17 cellular contexts compared by ENCODE assay signal in the genomic region with DNA sequence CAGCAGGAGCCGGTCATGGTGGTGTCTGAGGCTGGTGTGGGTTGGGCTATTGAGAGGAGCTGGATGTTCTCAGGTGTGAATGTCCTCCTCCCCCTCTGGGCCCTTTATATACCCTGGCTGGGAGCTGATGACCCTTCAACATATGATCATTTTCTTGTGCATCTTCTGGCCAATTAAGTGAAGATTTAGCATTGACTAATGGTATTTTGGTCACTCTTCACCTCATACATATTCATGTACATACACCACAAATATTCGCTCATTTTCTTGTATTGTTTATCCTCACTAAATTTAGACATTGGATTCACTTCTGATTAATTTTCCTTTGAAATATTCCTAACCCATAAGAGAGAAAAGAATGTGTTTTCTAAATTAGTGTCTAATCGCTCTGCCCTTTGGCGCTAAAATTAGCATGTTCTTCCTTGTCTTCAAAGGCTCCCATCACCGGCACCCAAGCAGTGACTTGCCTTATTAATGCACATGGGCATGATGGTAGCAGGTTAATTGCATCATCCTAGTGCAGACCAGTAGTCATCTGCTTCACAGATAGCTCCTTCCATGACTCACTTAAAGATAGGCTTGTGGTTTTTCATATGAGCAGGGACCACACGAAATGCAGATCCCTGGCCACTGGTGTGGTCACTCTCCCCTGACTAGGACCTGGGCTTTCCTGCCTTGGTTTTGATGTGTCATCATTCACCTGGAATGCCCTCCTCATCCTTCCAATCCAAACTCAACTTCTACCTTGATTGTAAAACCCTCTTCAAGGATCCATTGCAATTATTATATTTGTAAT. TPM values are rescaled to one million over a fixed set of nuclear protein-coding genes. Genes with fewer than 3 reads are reported as not detected.
DNase-seq lines count a peak whose midpoint lies in the region; ATAC-seq and TF ChIP-seq lines count a peak whose summit lies in the region.
"Had no signal": no experiment of that assay in that cellular context is flagged by ENCODE, and none has a peak within 500 bp of the region (broad histone marks: within the 10 kb centered on the region; RNA-seq: fewer than 3 reads in every experiment).

A gene with protein sequence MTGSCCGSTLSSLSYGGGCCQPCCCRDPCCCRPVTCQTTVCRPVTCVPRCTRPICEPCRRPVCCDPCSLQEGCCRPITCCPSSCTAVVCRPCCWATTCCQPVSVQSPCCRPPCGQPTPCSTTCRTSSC (minus strand): TSS at position 51 of the 796 bp plus-strand sequence. CDS start 34 bp downstream, at position 17.

- H4K20me1 ChIP-seq in HCT116 (ENCODE audit: insufficient read depth), result no peaks in the 10 kb centered on the region

- no peaks in the 10 kb centered on the region for H3K36me3 Mint-ChIP-seq in CD4-positive, alpha-beta T cell (ENCODE audit: low read depth)
- H3K36me3 Mint-ChIP-seq: activated naive CD4-positive, alpha-beta T cell treated with anti-CD3 and anti-CD28 coated beads, Interleukin-2, amount 10 ng/mL, durations not matched to agents 7 days and 5 days; CD8-positive, alpha-beta memory T cell; T-cell; type B pancreatic cell had no signal

- H3K4me1 ChIP-seq in HCT116 (ENCODE audit: control insufficient read depth in 1 of 2, insufficient read depth in 2 of 2, low read length in 2 of 2), result peaks cover 25 to 72% of the 10 kb centered on the region in 2 experiments
- H3K4me1 ChIP-seq in RWPE2 (ENCODE audit: insufficient read depth, poor library complexity, severe bottlenecking), result peaks cover 23% of the 10 kb centered on the region
- H3K4me1 ChIP-seq in left lung, result no peaks in the 10 kb centered on the region

- peaks cover 24% of the 10 kb centered on the region for H3K27me3 Mint-ChIP-seq in CD4-positive, alpha-beta T cell
- H3K27me3 Mint-ChIP-seq: type B pancreatic cell had no signal

- BruUV-seq in HCT116 (replicated peaks; lab: Mats Ljungman, UMichigan), result no TSS peak

- DNase-seq in AG04450 (ENCODE audit: low read depth, low spot score) (peak; percentile 71), HCT116 (ENCODE audit: low read depth, low spot score) (peak; percentile 78), RWPE2 (ENCODE audit: low spot score) (no peak), fibroblast of the aortic adventitia (ENCODE audit: low read depth) (peak; percentile 87), left lung (no peak), dorsolateral prefrontal cortex (no peak)
- DNase-seq in CD4-positive, alpha-beta T cell, result no peak
- DNase-seq: activated CD8-positive, alpha-beta T cell treated with anti-CD3 and anti-CD28 coated beads for 36 hours; activated naive CD4-positive, alpha-beta T cell treated with anti-CD3 and anti-CD28 coated beads, Interleukin-2, amount 10 ng/mL, durations not matched to agents 7 days and 5 days; CD8-positive, alpha-beta memory T cell; NCI-H1048; NCI-H774; T-cell had no signal

- RAD21 ChIA-PET in HCT116 (lab: Charles Lee; ENCODE audit: low non-redundant PET in 1 of 2, low total read pairs in 2 of 2, uncharacterized antibody in 2 of 2, unreplicated experiment in 2 of 2), result no interaction called here

- peak; percentile 28; the same call in 1 of the 2 replicates for TF ChIP-seq RAD21 in HCT116 (IDR thresholded peaks at IDR 0.05; ENCODE audit: low read depth)

- no peak for TF ChIP-seq POLR2A in HCT116 (IDR thresholded peaks at IDR 0.05; ENCODE audit: borderline replicate concordance, extremely low read depth, insufficient read depth, insufficient read length)

- H3K4me3 ChIP-seq in AG04450 (ENCODE audit: low read depth, low read length), result no peak within 1 kb of the TSS
- no peak within 1 kb of the TSS for H3K4me3 ChIP-seq in HCT116 (replicated peaks in 1 of 2; ENCODE audit: low read depth in 1 of 2, low read length in 2 of 2)
- H3K4me3 ChIP-seq in RWPE2 (ENCODE audit: severe bottlenecking), result no peak within 1 kb of the TSS
- no peak within 1 kb of the TSS for H3K4me3 ChIP-seq in fibroblast of the aortic adventitia (ENCODE audit: low read depth, low read length)
- H3K4me3 ChIP-seq in left lung, result no peak within 1 kb of the TSS
- H3K4me3 ChIP-seq in dorsolateral prefrontal cortex, result no peak within 1 kb of the TSS

- H3K27me3 ChIP-seq in AG04450 (ENCODE audit: control insufficient read depth, insufficient read depth, low read length) (no peaks in the 10 kb centered on the region), HCT116 (ENCODE audit: insufficient read depth, low read length) (no peaks in the 10 kb centered on the region), RWPE2 (ENCODE audit: insufficient read depth, poor library complexity, severe bottlenecking) (no peaks in the 10 kb centered on the region), left lung (no peaks in the 10 kb centered on the region), dorsolateral prefrontal cortex (peaks cover 0 to 26% (median 0%) of the 10 kb centered on the region in 45 donors)
- peaks cover 6% of the 10 kb centered on the region for H3K27me3 ChIP-seq in CD4-positive, alpha-beta T cell (ENCODE audit: control insufficient read depth, insufficient read depth, low read length)

- no peak within 1 kb of the TSS for H3K27ac Mint-ChIP-seq in CD4-positive, alpha-beta T cell
- H3K27ac Mint-ChIP-seq: activated CD8-positive, alpha-beta T cell treated with anti-CD3 and anti-CD28 coated beads for 36 hours; activated naive CD4-positive, alpha-beta T cell treated with anti-CD3 and anti-CD28 coated beads, Interleukin-2, amount 10 ng/mL, durations not matched to agents 7 days and 5 days; CD8-positive, alpha-beta memory T cell; T-cell had no signal

- POLR2A ChIA-PET in AG04450 (lab: Yijun Ruan, JAX) (no interaction called here), HCT116 (lab: Charles Lee) (no interaction called here)
- POLR2A ChIA-PET in CD4-positive, alpha-beta T cell (lab: Charles Lee), result no interaction called here

- H3K4me2 ChIP-seq in HCT116 (ENCODE audit: low read length), result peak within 1 kb of the TSS; percentile 12; the same call in 1 of the 2 replicates

- H2AFZ ChIP-seq in HCT116 (ENCODE audit: low read depth, low read length, poor library complexity, severe bottlenecking), result no peak within 1 kb of the TSS

- H3K9me2 ChIP-seq in HCT116 (ENCODE audit: insufficient read depth), result no peaks in the 10 kb centered on the region

- H3K27ac ChIP-seq in AG04450 (ENCODE audit: low read depth, low read length) (peak within 1 kb of the TSS; percentile 53), HCT116 (ENCODE audit: low read depth, low read length) (peak within 1 kb of the TSS; percentile 37), RWPE2 (ENCODE audit: poor library complexity, severe bottlenecking) (peak within 1 kb of the TSS; percentile 28), left lung (no peak within 1 kb of the TSS), dorsolateral prefrontal cortex (no peak within 1 kb of the TSS)
- H3K27ac ChIP-seq in CD4-positive, alpha-beta T cell (ENCODE audit: low read depth, low read length), result no peak within 1 kb of the TSS

- H3K9me3 Mint-ChIP-seq in CD4-positive, alpha-beta T cell, result no peaks in the 10 kb centered on the region
- H3K9me3 Mint-ChIP-seq: activated CD8-positive, alpha-beta T cell treated with anti-CD3 and anti-CD28 coated beads for 36 hours; activated naive CD4-positive, alpha-beta T cell treated with anti-CD3 and anti-CD28 coated beads, Interleukin-2, amount 10 ng/mL, durations not matched to agents 7 days and 5 days; CD8-positive, alpha-beta memory T cell; T-cell; type B pancreatic cell had no signal

- intact Hi-C loops in HCT116 (cut with micrococcal nuclease) (no loop called here), left lung (cut with DNase I) (no loop called here), dorsolateral prefrontal cortex (cut with DNase I) (no loop called here)
- intact Hi-C loops in CD4-positive, alpha-beta T cell (cut with DNase I, micrococcal nuclease), result no loop called here

- H3K36me3 ChIP-seq in HCT116 (ENCODE audit: control insufficient read depth in 1 of 2, insufficient read depth in 2 of 2, low read length in 2 of 2) (peaks cover 0 to 30% of the 10 kb centered on the region in 2 experiments; a peak in 2 of 4 replicates), RWPE2 (ENCODE audit: low read depth) (no peaks in the 10 kb centered on the region), left lung (no peaks in the 10 kb centered on the region)

- H3K4me1 Mint-ChIP-seq in CD4-positive, alpha-beta T cell (ENCODE audit: low read depth), result no peaks in the 10 kb centered on the region
- H3K4me1 Mint-ChIP-seq: activated naive CD4-positive, alpha-beta T cell treated with anti-CD3 and anti-CD28 coated beads, Interleukin-2, amount 10 ng/mL, durations not matched to agents 7 days and 5 days; T-cell had no signal

- no peaks in the 10 kb centered on the region for H3K79me2 ChIP-seq in HCT116 (ENCODE audit: insufficient read depth, low read length)

- TF ChIP-seq CTCF in AG04450 (IDR thresholded peaks at IDR 0.05; ENCODE audit: low read depth, low read length) (no peak), HCT116 (IDR thresholded peaks at IDR 0.05 in 2 of 3, conservative IDR thresholded peaks at IDR 0.05 in 1 of 3; ENCODE audit: borderline replicate concordance in 1 of 3, insufficient read depth in 1 of 3, low read depth in 2 of 3, low read length in 2 of 3) (no peak), RWPE2 (IDR thresholded peaks at IDR 0.05; ENCODE audit: poor library complexity, severe bottlenecking) (no peak), fibroblast of the aortic adventitia (IDR thresholded peaks at IDR 0.05; ENCODE audit: insufficient read depth, low read length) (no peak), left lung (IDR thresholded peaks at IDR 0.05) (no peak), dorsolateral prefrontal cortex (IDR thresholded peaks at IDR 0.05 in 54 of 56, conservative IDR thresholded peaks at IDR 0.05 in 2 of 56; ENCODE audit: low read depth in 1 of 56, partially characterized antibody in 56 of 56) (no peak)
- TF ChIP-seq CTCF in CD4-positive, alpha-beta T cell (IDR thresholded peaks at IDR 0.05), result no peak

- H3K4me3 Mint-ChIP-seq in CD4-positive, alpha-beta T cell, result no peak within 1 kb of the TSS
- H3K4me3 Mint-ChIP-seq: activated CD8-positive, alpha-beta T cell treated with anti-CD3 and anti-CD28 coated beads for 36 hours; activated naive CD4-positive, alpha-beta T cell treated with anti-CD3 and anti-CD28 coated beads, Interleukin-2, amount 10 ng/mL, durations not matched to agents 7 days and 5 days; CD8-positive, alpha-beta memory T cell; T-cell; type B pancreatic cell had no signal

- H3K9me3 ChIP-seq in AG04450 (ENCODE audit: control insufficient read depth, insufficient read depth, low read length) (no peaks in the 10 kb centered on the region), HCT116 (ENCODE audit: control insufficient read depth in 1 of 2, insufficient read depth in 1 of 2, low read depth in 1 of 2, low read length in 2 of 2) (no peaks in the 10 kb centered on the region; a peak in 1 of 4 replicates), RWPE2 (ENCODE audit: severe bottlenecking) (no peaks in the 10 kb centered on the region), left lung (no peaks in the 10 kb centered on the region)
- no peaks in the 10 kb centered on the region for H3K9me3 ChIP-seq in CD4-positive, alpha-beta T cell (ENCODE audit: control insufficient read depth, low read length)

- CTCF ChIA-PET in AG04450 (lab: Charles Lee) (no interaction called here), HCT116 (lab: Charles Lee) (no interaction called here)
- CTCF ChIA-PET in CD4-positive, alpha-beta T cell (lab: Charles Lee), result no interaction called here

- ATAC-seq in HCT116, result peak; percentile 79
- ATAC-seq in RWPE2 (ENCODE audit: low read depth), result peak; percentile 79
- no peak for ATAC-seq in CD4-positive, alpha-beta T cell (ENCODE audit: poor library complexity)
- no peak for ATAC-seq in left lung
- no peak for ATAC-seq in GM21825 (IDR thresholded peaks at IDR 0.05; ENCODE audit: unreplicated experiment)
- ATAC-seq: activated CD8-positive, alpha-beta T cell treated with anti-CD3 and anti-CD28 coated beads for 36 hours; T-cell had no signal

- H3K9ac ChIP-seq in HCT116 (ENCODE audit: low read length), result 0 out of 2 replicates have a peak within 1 kb of the TSS, but pooled peaks have one; percentile 2

RNA-seq across cellular contexts. Expression of the gene that starts here (rescaled TPM):
- not detected in 2 replicates for polyA plus RNA-seq in AG04450 (2011; rRNA removed)
- polyA minus RNA-seq in AG04450 (2011; rRNA and poly(A)+ RNA removed), result not detected in 2 replicates
- total RNA-seq in HCT116 (2021; ENCODE audit: unreplicated experiment), result 0.76 TPM
- polyA plus RNA-seq in HCT116 (2012), result 0.56 and 1.3 TPM in 2 replicates
- total RNA-seq in fibroblast of the aortic adventitia (ENCODE audit: low replicate concordance), result not detected in 2 replicates
- not detected for total RNA-seq in CD4-positive, alpha-beta T cell
- total RNA-seq in left lung, result not detected
- total RNA-seq in dorsolateral prefrontal cortex, result not detected
- total RNA-seq: activated CD8-positive, alpha-beta T cell treated with anti-CD3 and anti-CD28 coated beads for 36 hours; CD8-positive, alpha-beta memory T cell; dermis microvascular lymphatic vessel endothelial cell; mononuclear cell; T-cell had no signal
- polyA plus RNA-seq: CD8-positive, alpha-beta memory T cell had no signal

Comparison
In these comparisons a context has a peak if more than half of its experiments do, and no peak if none do; other contexts are left out.
1. Peak in DNase-seq and H3K27ac ChIP-seq in AG04450; RNA of the gene not detected or under 1 TPM.
2. Peak in DNase-seq in fibroblast of the aortic adventitia; RNA of the gene not detected or under 1 TPM.
3. H3K27ac ChIP-seq: peak in HCT116 (single experiment) and RWPE2 (single experiment); none in CD4-positive, alpha-beta T cell (single experiment), left lung (0 of 2) and dorsolateral prefrontal cortex (0 of 59).
4. ATAC-seq: peak in HCT116 (single experiment) and RWPE2 (single experiment); none in CD4-positive, alpha-beta T cell (single experiment), left lung (single experiment) and GM21825 (single experiment).